Comparison of ENCODE assay signal across 1 cellular context in genomic region chr16:89044394-89045180, GRCh38.
TF ChIP-seq lines count a peak whose summit lies in the region.

No MANE protein-coding gene starts in this region.

TF ChIP-seq in SK-N-SH, 30 proteins besides CTCF, POLR2A, EP300 and RAD21:
- TF ChIP-seq RCOR1 (IDR thresholded peaks at IDR 0.05; ENCODE audit: low read length) (no peak), TCF12 (IDR thresholded peaks at IDR 0.05) (no peak), ELF1 (IDR thresholded peaks at IDR 0.05) (no peak)
TF ChIP-seq in SK-N-SH: peak in this region for 0.
